In the genomic region with DNA sequence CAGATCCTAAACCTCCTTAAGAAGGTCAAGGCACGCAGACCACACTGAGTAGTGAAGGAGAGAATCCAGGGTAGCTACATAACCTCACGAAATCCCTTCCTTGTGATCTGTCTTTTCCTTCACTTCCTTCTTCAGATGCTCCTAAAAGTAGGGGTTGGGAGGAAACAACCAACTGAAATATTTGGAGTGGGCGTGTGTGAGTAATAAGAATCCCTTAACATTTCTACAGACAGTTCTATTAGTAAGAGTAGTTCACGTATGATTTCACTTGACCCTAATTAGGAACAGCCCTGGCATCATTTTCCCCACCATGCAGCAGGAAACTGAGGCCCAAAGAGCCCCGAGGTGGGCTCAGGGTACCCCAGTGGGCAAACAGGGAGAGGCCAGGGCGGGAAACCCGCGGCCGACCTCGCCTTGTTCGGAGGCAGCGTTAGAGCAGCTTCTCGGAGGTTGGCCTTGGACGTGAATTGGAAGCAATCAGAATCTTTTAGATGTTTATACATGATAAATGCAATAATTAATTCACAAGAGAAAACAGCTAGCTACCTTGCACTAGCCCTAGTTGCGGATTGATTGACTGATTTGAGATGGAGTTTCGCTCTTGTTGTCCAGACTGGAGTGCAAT, we compare ENCODE assay signal across 11 cellular contexts. TPM values are rescaled to one million over a fixed set of nuclear protein-coding genes. Genes with fewer than 3 reads are reported as not detected.
DNase-seq lines count a peak whose midpoint lies in the region; ATAC-seq, FAIRE-seq and TF ChIP-seq lines count a peak whose summit lies in the region.
"Had no signal": no experiment of that assay in that cellular context is flagged by ENCODE, and none has a peak within 500 bp of the region (broad histone marks: within the 10 kb centered on the region; RNA-seq: fewer than 3 reads in every experiment).

No MANE protein-coding gene starts in this region.

- H3K36me3 Mint-ChIP-seq in activated naive CD4-positive, alpha-beta T cell treated with anti-CD3 and anti-CD28 coated beads for 36 hours (ENCODE audit: low read depth), result peaks cover 14% of the 10 kb centered on the region
- H3K36me3 Mint-ChIP-seq in activated B cell treated with CpG ODN at 0.5 μM for 24 hours (ENCODE audit: low read depth) (peaks cover 31% of the 10 kb centered on the region), glutamatergic neuron (ENCODE audit: unreplicated experiment) (no peaks in the 10 kb centered on the region), type B pancreatic cell (peaks cover 4% of the 10 kb centered on the region)

- no peak for ATAC-seq in activated B cell treated with CpG ODN at 0.5 μM for 24 hours (ENCODE audit: low read depth)
- ATAC-seq in Right ventricle myocardium superior (ENCODE audit: poor library complexity), result no peak
- ATAC-seq in GM19395 (IDR thresholded peaks at IDR 0.05; ENCODE audit: unreplicated experiment), result no peak

- H3K27ac Mint-ChIP-seq in activated naive CD4-positive, alpha-beta T cell treated with anti-CD3 and anti-CD28 coated beads for 36 hours, result peak overlapping the region; percentile 69
- H3K27ac Mint-ChIP-seq in activated B cell treated with CpG ODN at 0.5 μM for 24 hours, result no peak overlapping the region
- no peak overlapping the region for H3K27ac Mint-ChIP-seq in glutamatergic neuron (ENCODE audit: unreplicated experiment)
- peak overlapping the region; percentile 32 for H3K27ac Mint-ChIP-seq in type B pancreatic cell

- peaks cover 22% of the 10 kb centered on the region for H3K4me1 Mint-ChIP-seq in activated naive CD4-positive, alpha-beta T cell treated with anti-CD3 and anti-CD28 coated beads for 36 hours (ENCODE audit: low read depth)
- H3K4me1 Mint-ChIP-seq in activated B cell treated with CpG ODN at 0.5 μM for 24 hours (peaks cover 17% of the 10 kb centered on the region), glutamatergic neuron (ENCODE audit: low read depth, unreplicated experiment) (peaks cover 6% of the 10 kb centered on the region), type B pancreatic cell (ENCODE audit: unreplicated experiment) (peaks cover 16% of the 10 kb centered on the region)

- no peak for DNase-seq in activated naive CD4-positive, alpha-beta T cell treated with anti-CD3 and anti-CD28 coated beads for 36 hours
- DNase-seq in activated naive CD4-positive, alpha-beta T cell treated with Interleukin-2 at 50 U/mL for 16 hours, result no peak
- DNase-seq in activated B cell treated with CpG ODN at 0.5 μM for 24 hours, result no peak
- DNase-seq in glutamatergic neuron, result no peak
- no peak for DNase-seq in type B pancreatic cell (ENCODE audit: extremely low spot score, unreplicated experiment)
- DNase-seq in D721Med (ENCODE audit: insufficient read length, low spot score), result no peak
- DNase-seq in Right ventricle myocardium superior, result no peak

- FAIRE-seq in D721Med (lab: Jason Lieb, UNC), result no peak

- intact Hi-C loops in activated naive CD4-positive, alpha-beta T cell treated with anti-CD3 and anti-CD28 coated beads for 36 hours (cut with micrococcal nuclease), result loop anchor here (2.0 kb wide), 1 partner anchor 49 kb away; no protein-coding TSS in a partner anchor
- intact Hi-C loops in activated B cell treated with CpG ODN at 0.5 μM for 24 hours (cut with micrococcal nuclease), result loop anchor here (2.0 to 10.0 kb wide), 4 partner anchors 865 to 1035 kb away; a partner anchor contains a TSS
- intact Hi-C loops in Right ventricle myocardium superior (cut with DNase I), result no loop called here

- no peak for TF ChIP-seq CTCF in activated B cell treated with CpG ODN at 0.5 μM for 24 hours (IDR thresholded peaks at IDR 0.05)
- no peak for TF ChIP-seq CTCF in glutamatergic neuron (IDR thresholded peaks at IDR 0.05; ENCODE audit: partially characterized antibody, unreplicated experiment)
- TF ChIP-seq CTCF in type B pancreatic cell (conservative IDR thresholded peaks at IDR 0.05), result no peak
- no peak for TF ChIP-seq CTCF in D721Med (IDR thresholded peaks at IDR 0.05; ENCODE audit: insufficient read depth, missing control alignments)

- POLR2A ChIA-PET in activated B cell treated with CpG ODN at 0.5 μM for 24 hours (lab: Charles Lee), result no interaction called here

- CTCF ChIA-PET in activated naive CD4-positive, alpha-beta T cell treated with anti-CD3 and anti-CD28 coated beads for 36 hours (lab: Charles Lee), result interaction anchor here (0.9 to 2.4 kb wide), 6 partner anchors 8 to 800 kb away, joined by 3 to 8 read pairs (median 5); no protein-coding TSS in a partner anchor
- CTCF ChIA-PET in activated B cell treated with CpG ODN at 0.5 μM for 24 hours (lab: Charles Lee), result interaction anchor here (0.8 to 1.6 kb wide), 2 partner anchors 10 to 260 kb away, joined by 3 to 5 read pairs; no protein-coding TSS in a partner anchor

- H3K27me3 Mint-ChIP-seq in activated naive CD4-positive, alpha-beta T cell treated with anti-CD3 and anti-CD28 coated beads for 36 hours (ENCODE audit: low read depth), result no peaks in the 10 kb centered on the region
- H3K27me3 Mint-ChIP-seq in activated B cell treated with CpG ODN at 0.5 μM for 24 hours (peaks cover 3% of the 10 kb centered on the region), glutamatergic neuron (ENCODE audit: unreplicated experiment) (peaks cover 4% of the 10 kb centered on the region), type B pancreatic cell (no peaks in the 10 kb centered on the region)

- peak overlapping the region; percentile 49 for H3K4me3 Mint-ChIP-seq in activated naive CD4-positive, alpha-beta T cell treated with anti-CD3 and anti-CD28 coated beads for 36 hours
- H3K4me3 Mint-ChIP-seq in activated B cell treated with CpG ODN at 0.5 μM for 24 hours, result peak overlapping the region; percentile 70
- H3K4me3 Mint-ChIP-seq in glutamatergic neuron (ENCODE audit: unreplicated experiment), result peak overlapping the region; percentile 38
- H3K4me3 Mint-ChIP-seq in type B pancreatic cell, result peak overlapping the region; percentile 78

- H3K9me3 Mint-ChIP-seq in activated naive CD4-positive, alpha-beta T cell treated with anti-CD3 and anti-CD28 coated beads for 36 hours, result no peaks in the 10 kb centered on the region
- H3K9me3 Mint-ChIP-seq in activated B cell treated with CpG ODN at 0.5 μM for 24 hours (no peaks in the 10 kb centered on the region), glutamatergic neuron (ENCODE audit: unreplicated experiment) (peaks cover 7% of the 10 kb centered on the region), type B pancreatic cell (no peaks in the 10 kb centered on the region)

RNA-seq across cellular contexts. Expression of a gene that starts 0.9 kb away (rescaled TPM):
- total RNA-seq in activated naive CD4-positive, alpha-beta T cell treated with anti-CD3 and anti-CD28 coated beads for 36 hours, result 10 to 100 TPM; 45.6 to 46.5 TPM
- total RNA-seq in activated B cell treated with CpG ODN at 0.5 μM for 24 hours, result 35.7 and 36.6 TPM in 2 replicates
- total RNA-seq in glutamatergic neuron (ENCODE audit: unreplicated experiment), result 28.3 TPM
- 38.2 and 46.5 TPM in 2 replicates for total RNA-seq in type B pancreatic cell (ENCODE audit: low replicate concordance)
- total RNA-seq in Right ventricle myocardium superior, result 13.2 TPM

RNA-seq across cellular contexts. Expression of a gene that starts 20.6 kb away (rescaled TPM):
- total RNA-seq in activated naive CD4-positive, alpha-beta T cell treated with anti-CD3 and anti-CD28 coated beads for 36 hours, result not detected
- total RNA-seq in activated B cell treated with CpG ODN at 0.5 μM for 24 hours, result not detected in 2 replicates
- total RNA-seq in glutamatergic neuron (ENCODE audit: unreplicated experiment), result not detected
- not detected in 2 replicates for total RNA-seq in type B pancreatic cell (ENCODE audit: low replicate concordance)
- not detected for total RNA-seq in Right ventricle myocardium superior
- total RNA-seq: fibroblast of villous mesenchyme, GM12878, lower lobe of right lung had no signal

RNA-seq across cellular contexts. Expression of a gene that starts 41.0 kb away (rescaled TPM):
- total RNA-seq in activated naive CD4-positive, alpha-beta T cell treated with anti-CD3 and anti-CD28 coated beads for 36 hours, result 10 to 100 TPM; 60.3 to 63.1 TPM
- 69.6 and 70.7 TPM in 2 replicates for total RNA-seq in activated B cell treated with CpG ODN at 0.5 μM for 24 hours
- total RNA-seq in glutamatergic neuron (ENCODE audit: unreplicated experiment), result 16.6 TPM
- total RNA-seq in type B pancreatic cell (ENCODE audit: low replicate concordance), result 15.2 and 26.5 TPM in 2 replicates
- total RNA-seq in Right ventricle myocardium superior, result 91.5 TPM

Comparison
In these comparisons a context has a peak if more than half of its experiments do, and no peak if none do; other contexts are left out.
1. H3K27ac Mint-ChIP-seq: peak in activated naive CD4-positive, alpha-beta T cell treated with anti-CD3 and anti-CD28 coated beads for 36 hours (single experiment) and type B pancreatic cell (single experiment); none in activated B cell treated with CpG ODN at 0.5 μM for 24 hours (single experiment) and glutamatergic neuron (single experiment).
2. Peak in every context shown above with its lines, with median percentiles within 50 percentile points of each other: H3K4me3 Mint-ChIP-seq.